In the genomic region with DNA sequence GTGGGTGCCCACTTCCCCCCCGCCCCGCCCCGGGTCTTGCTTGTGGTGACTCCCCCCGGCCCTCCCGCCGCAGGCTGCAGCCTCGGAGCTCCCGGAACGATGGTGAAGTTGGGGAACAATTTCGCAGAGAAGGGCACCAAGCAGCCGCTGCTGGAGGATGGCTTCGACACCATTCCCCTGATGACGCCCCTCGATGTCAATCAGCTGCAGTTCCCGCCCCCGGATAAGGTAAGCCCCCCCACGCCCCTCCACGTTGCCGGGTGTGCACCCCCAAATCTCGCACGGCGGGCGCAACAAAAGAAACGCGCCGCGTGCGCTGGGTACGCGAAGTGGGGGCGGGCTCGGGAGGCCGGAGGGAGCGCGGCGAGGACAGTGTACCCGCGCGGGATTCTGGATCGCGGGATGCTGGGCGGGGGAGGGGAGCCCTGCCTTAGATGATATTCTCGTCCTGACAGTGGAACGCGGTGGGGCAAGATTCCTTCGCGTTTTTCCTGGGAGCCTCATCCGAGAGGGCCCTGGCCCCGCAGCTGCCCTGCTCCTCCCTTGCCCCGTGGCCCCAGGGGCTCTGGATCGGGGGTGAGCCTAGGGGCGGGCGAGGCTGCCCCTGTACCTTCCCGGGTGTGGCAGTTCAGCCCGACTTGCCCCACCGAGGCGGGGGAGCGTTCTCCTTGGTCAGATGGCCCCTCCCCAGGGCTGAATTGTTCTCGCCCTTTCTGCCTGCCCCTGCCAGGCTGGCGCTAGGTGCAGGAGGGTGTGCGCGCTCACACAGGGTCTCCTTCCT, we compare ENCODE assay signal across 8 cellular contexts. TPM values are rescaled to one million over a fixed set of nuclear protein-coding genes. Genes with fewer than 3 reads are reported as not detected.
DNase-seq lines count a peak whose midpoint lies in the region; ATAC-seq and TF ChIP-seq lines count a peak whose summit lies in the region.

No MANE protein-coding gene starts in this region.

- peaks cover 0 to 43% (median 28%) of the 10 kb centered on the region in 9 donors for H3K4me1 ChIP-seq in heart right ventricle
- H3K4me1 ChIP-seq in lower lobe of right lung: peaks cover 26% of the 10 kb centered on the region
- no peaks in the 10 kb centered on the region for H3K4me1 ChIP-seq in urinary bladder (ENCODE audit: insufficient read depth)

- no peak for TF ChIP-seq CTCF in heart right ventricle (IDR thresholded peaks at IDR 0.05)
- TF ChIP-seq CTCF in lower lobe of right lung (IDR thresholded peaks at IDR 0.05): no peak

- DNase-seq in heart right ventricle (no peak), Right ventricle myocardium inferior (ENCODE audit: missing footprints) (no peak), astrocyte of the hippocampus (ENCODE audit: low read depth, low spot score) (peak; percentile 41), lower lobe of right lung (no peak), putamen (ENCODE audit: low spot score) (no peak)

- H3K9me3 ChIP-seq in heart right ventricle (no peaks in the 10 kb centered on the region), lower lobe of right lung (no peaks in the 10 kb centered on the region)

- WGBS in heart right ventricle, 2 donors: 3% methylated on average over 44 to 62 of the region's 62 CpGs
- WGBS in urinary bladder: 3% methylated on average over 62 of the region's 62 CpGs

- intact Hi-C loops in heart right ventricle (cut with DNase I) (no loop called here), Right ventricle myocardium inferior (cut with DNase I) (no loop called here), lower lobe of right lung (cut with DNase I) (no loop called here)

- no peaks in the 10 kb centered on the region for H3K36me3 ChIP-seq in heart right ventricle
- no peaks in the 10 kb centered on the region for H3K36me3 ChIP-seq in lower lobe of right lung
- no peaks in the 10 kb centered on the region for H3K36me3 ChIP-seq in urinary bladder (ENCODE audit: insufficient read depth)

- peak overlapping the region; percentile 44 to 65 (median 56) for H3K4me3 ChIP-seq in heart right ventricle
- peak overlapping the region; percentile 48 for H3K4me3 ChIP-seq in lower lobe of right lung
- peak overlapping the region; percentile 55 for H3K4me3 ChIP-seq in urinary bladder (ENCODE audit: low read depth, low read length)

- ATAC-seq in heart right ventricle (no peak), Right ventricle myocardium inferior (no peak), lower lobe of right lung (peak in 1 of 2 donors; percentile 23), GM21515 (IDR thresholded peaks at IDR 0.05; ENCODE audit: unreplicated experiment) (no peak), GM19395 (IDR thresholded peaks at IDR 0.05; ENCODE audit: unreplicated experiment) (no peak)

- H3K27ac ChIP-seq in heart right ventricle (no peak overlapping the region), lower lobe of right lung (no peak overlapping the region), urinary bladder (ENCODE audit: low read depth) (no peak overlapping the region)

- H3K27me3 ChIP-seq in heart right ventricle (peaks cover 4 to 80% (median 62%) of the 10 kb centered on the region in 7 donors), lower lobe of right lung (ENCODE audit: low read depth) (peaks cover 67% of the 10 kb centered on the region)

RNA-seq across cellular contexts. Expression of gene NSG1, which starts 0.8 kb away (rescaled TPM):
- total RNA-seq in heart right ventricle (10 to 100 TPM in 1 of 10 donors, 1 to 10 TPM in 9; 1.4 to 10.5 (median 4.1) TPM), Right ventricle myocardium inferior (8.9 TPM), lower lobe of right lung (0.50 TPM), urinary bladder (5.4 TPM)
- polyA plus RNA-seq in heart right ventricle (1 to 10 TPM; 1.5 to 1.6 TPM), urinary bladder (10.5 TPM)
